Comparison of ENCODE assay signal across 8 cellular contexts in the genomic region with DNA sequence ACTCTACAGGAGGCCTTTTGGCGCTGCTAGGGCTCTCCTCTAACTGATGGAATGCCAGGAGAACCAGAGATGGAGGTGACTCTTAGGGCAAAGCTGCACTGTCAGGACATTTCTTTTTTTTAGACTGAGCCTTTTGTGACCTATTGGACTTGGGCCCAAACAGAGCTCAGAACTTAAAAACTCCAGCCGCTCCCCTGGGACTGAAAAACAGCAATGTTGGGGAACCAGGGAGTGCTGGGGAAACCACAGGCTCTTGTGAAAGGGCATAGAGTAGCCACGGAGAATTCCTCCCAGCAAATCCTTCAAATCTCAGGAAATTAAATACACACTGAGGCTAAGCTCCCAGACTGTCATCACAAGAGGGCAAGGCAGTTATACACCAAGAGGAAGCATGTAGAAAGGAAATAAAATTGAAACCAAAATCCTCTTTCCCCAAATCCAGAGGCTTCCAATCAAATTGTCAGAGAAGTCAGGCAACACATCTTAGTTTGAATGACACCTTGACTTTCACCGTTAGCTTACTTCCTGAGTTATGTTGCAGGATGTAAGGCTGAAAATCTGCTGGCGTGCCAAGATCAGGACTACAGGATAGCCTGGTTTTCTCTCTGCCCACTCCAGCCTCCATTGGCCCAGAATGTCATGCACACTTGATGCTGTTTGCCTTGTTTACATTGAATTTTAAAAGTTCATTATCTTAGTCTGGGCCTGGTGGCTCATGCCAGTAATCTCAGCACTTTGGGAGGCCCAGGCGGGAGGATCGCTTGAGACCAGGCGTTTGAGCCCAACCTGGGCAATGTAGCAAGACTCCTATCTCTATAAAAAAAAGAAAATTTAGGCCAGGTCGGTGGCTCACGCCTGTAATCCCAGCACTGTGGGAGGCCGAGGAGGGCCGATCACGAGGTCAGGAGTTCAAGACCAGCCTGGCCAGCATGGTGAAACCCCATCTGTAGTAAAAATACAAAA. TPM values are rescaled to one million over a fixed set of nuclear protein-coding genes. Genes with fewer than 3 reads are reported as not detected.
DNase-seq lines count a peak whose midpoint lies in the region; ATAC-seq and TF ChIP-seq lines count a peak whose summit lies in the region.

No MANE protein-coding gene starts in this region.

- ATAC-seq in WTC11, result no peak
- ATAC-seq in stimulated activated naive B cell treated with anti-CD40 and anti-IgM and Interleukin-4, amounts not matched to agents 10 μg/mL and 1 μg/mL and 100 μg/mL, for 72 hours (replicated peaks), result no peak
- no peak for ATAC-seq in GM18868 (IDR thresholded peaks at IDR 0.05; ENCODE audit: unreplicated experiment)

- TF ChIP-seq CTCF in WTC11 (IDR thresholded peaks at IDR 0.05), result no peak

- H3K36me3 Mint-ChIP-seq in activated CD4-positive, alpha-beta T cell treated with anti-CD3 and anti-CD28 coated beads, Interleukin-2, amount 10 ng/mL, durations not matched to agents 7 days and 5 days (ENCODE audit: low read depth), result peaks cover 7% of the 10 kb centered on the region
- peaks cover 5% of the 10 kb centered on the region for H3K36me3 Mint-ChIP-seq in WTC11
- H3K36me3 Mint-ChIP-seq in stimulated activated naive B cell treated with anti-CD40 and anti-IgM and Interleukin-4, amounts not matched to agents 10 μg/mL and 1 μg/mL and 100 μg/mL, for 72 hours, result peaks cover 6 to 10% of the 10 kb centered on the region in 2 donors

- H3K9me3 Mint-ChIP-seq in activated CD4-positive, alpha-beta T cell treated with anti-CD3 and anti-CD28 coated beads, Interleukin-2, amount 10 ng/mL, durations not matched to agents 7 days and 5 days, result no peaks in the 10 kb centered on the region
- no peaks in the 10 kb centered on the region for H3K9me3 Mint-ChIP-seq in WTC11
- no peaks in the 10 kb centered on the region for H3K9me3 Mint-ChIP-seq in stimulated activated naive B cell treated with anti-CD40 and anti-IgM and Interleukin-4, amounts not matched to agents 10 μg/mL and 1 μg/mL and 100 μg/mL, for 72 hours

- CTCF ChIA-PET in activated CD4-positive, alpha-beta T cell treated with anti-CD3 and anti-CD28 coated beads, Interleukin-2, amount 10 ng/mL, durations not matched to agents 7 days and 5 days (lab: Charles Lee), result interaction anchor here (1.0 kb wide), 1 partner anchor 49 kb away, joined by 3 read pairs; no protein-coding TSS in a partner anchor
- CTCF ChIA-PET in WTC11 (lab: Charles Lee), result interaction anchor here (0.6 to 1.6 kb wide), 4 partner anchors 50 to 149 kb away, joined by 3 to 7 read pairs (median 6); no protein-coding TSS in a partner anchor

- POLR2A ChIA-PET in activated CD4-positive, alpha-beta T cell treated with anti-CD3 and anti-CD28 coated beads, Interleukin-2, amount 10 ng/mL, durations not matched to agents 7 days and 5 days (lab: Charles Lee), result interaction anchor here (0.6 kb wide), 1 partner anchor 56 kb away, joined by 3 read pairs; no protein-coding TSS in a partner anchor
- POLR2A ChIA-PET in WTC11 (lab: Charles Lee), result no interaction called here

- peak overlapping the region; percentile 41 for H3K27ac Mint-ChIP-seq in activated CD4-positive, alpha-beta T cell treated with anti-CD3 and anti-CD28 coated beads, Interleukin-2, amount 10 ng/mL, durations not matched to agents 7 days and 5 days
- H3K27ac Mint-ChIP-seq in WTC11, result peak overlapping the region; percentile 55
- peak overlapping the region; percentile 42 for H3K27ac Mint-ChIP-seq in stimulated activated naive B cell treated with anti-CD40 and anti-IgM and Interleukin-4, amounts not matched to agents 10 μg/mL and 1 μg/mL and 100 μg/mL, for 72 hours

- intact Hi-C loops in posterior vena cava (cut with DNase I), result loop anchor here in 1 of 2 donors (10.0 kb wide), 1 partner anchor 52 kb away; no protein-coding TSS in a partner anchor

- DNase-seq in activated CD4-positive, alpha-beta T cell treated with anti-CD3 and anti-CD28 coated beads, Interleukin-2, amount 10 ng/mL, durations not matched to agents 7 days and 5 days, result no peak
- no peak for DNase-seq in activated CD4-positive, alpha-beta T cell treated with anti-CD3 and anti-CD28 coated beads for 1 hour
- DNase-seq in WTC11 (ENCODE audit: low spot score) (no peak), fibroblast of the conjunctiva (ENCODE audit: low read depth) (peak; percentile 78), NK-92 (lab: John Stamatoyannopoulos, UW; ENCODE audit: unreplicated experiment) (no peak), posterior vena cava (ENCODE audit: low spot score) (no peak)
- DNase-seq in stimulated activated naive B cell treated with anti-CD40 and anti-IgM and Interleukin-4, amounts not matched to agents 10 μg/mL and 1 μg/mL and 100 μg/mL, for 72 hours, result no peak

- peaks cover 38% of the 10 kb centered on the region for H3K4me1 Mint-ChIP-seq in activated CD4-positive, alpha-beta T cell treated with anti-CD3 and anti-CD28 coated beads, Interleukin-2, amount 10 ng/mL, durations not matched to agents 7 days and 5 days
- H3K4me1 Mint-ChIP-seq in WTC11, result peaks cover 3% of the 10 kb centered on the region
- peaks cover 17 to 33% of the 10 kb centered on the region in 2 donors for H3K4me1 Mint-ChIP-seq in stimulated activated naive B cell treated with anti-CD40 and anti-IgM and Interleukin-4, amounts not matched to agents 10 μg/mL and 1 μg/mL and 100 μg/mL, for 72 hours

- H3K4me3 Mint-ChIP-seq in activated CD4-positive, alpha-beta T cell treated with anti-CD3 and anti-CD28 coated beads, Interleukin-2, amount 10 ng/mL, durations not matched to agents 7 days and 5 days, result peak overlapping the region; percentile 95
- peak overlapping the region; percentile 94 for H3K4me3 Mint-ChIP-seq in WTC11
- H3K4me3 Mint-ChIP-seq in stimulated activated naive B cell treated with anti-CD40 and anti-IgM and Interleukin-4, amounts not matched to agents 10 μg/mL and 1 μg/mL and 100 μg/mL, for 72 hours, result peak overlapping the region; percentile 43 to 59

- no peaks in the 10 kb centered on the region for H3K27me3 Mint-ChIP-seq in activated CD4-positive, alpha-beta T cell treated with anti-CD3 and anti-CD28 coated beads, Interleukin-2, amount 10 ng/mL, durations not matched to agents 7 days and 5 days
- H3K27me3 Mint-ChIP-seq in WTC11 (ENCODE audit: low read depth), result no peaks in the 10 kb centered on the region
- H3K27me3 Mint-ChIP-seq in stimulated activated naive B cell treated with anti-CD40 and anti-IgM and Interleukin-4, amounts not matched to agents 10 μg/mL and 1 μg/mL and 100 μg/mL, for 72 hours, result no peaks in the 10 kb centered on the region

TF ChIP-seq in WTC11, 78 proteins besides CTCF, POLR2A, EP300 and RAD21:
- no peak for TF ChIP-seq RORB (CRISPR knock-in tag; IDR thresholded peaks at IDR 0.05)
- TF ChIP-seq, protein P1, sequence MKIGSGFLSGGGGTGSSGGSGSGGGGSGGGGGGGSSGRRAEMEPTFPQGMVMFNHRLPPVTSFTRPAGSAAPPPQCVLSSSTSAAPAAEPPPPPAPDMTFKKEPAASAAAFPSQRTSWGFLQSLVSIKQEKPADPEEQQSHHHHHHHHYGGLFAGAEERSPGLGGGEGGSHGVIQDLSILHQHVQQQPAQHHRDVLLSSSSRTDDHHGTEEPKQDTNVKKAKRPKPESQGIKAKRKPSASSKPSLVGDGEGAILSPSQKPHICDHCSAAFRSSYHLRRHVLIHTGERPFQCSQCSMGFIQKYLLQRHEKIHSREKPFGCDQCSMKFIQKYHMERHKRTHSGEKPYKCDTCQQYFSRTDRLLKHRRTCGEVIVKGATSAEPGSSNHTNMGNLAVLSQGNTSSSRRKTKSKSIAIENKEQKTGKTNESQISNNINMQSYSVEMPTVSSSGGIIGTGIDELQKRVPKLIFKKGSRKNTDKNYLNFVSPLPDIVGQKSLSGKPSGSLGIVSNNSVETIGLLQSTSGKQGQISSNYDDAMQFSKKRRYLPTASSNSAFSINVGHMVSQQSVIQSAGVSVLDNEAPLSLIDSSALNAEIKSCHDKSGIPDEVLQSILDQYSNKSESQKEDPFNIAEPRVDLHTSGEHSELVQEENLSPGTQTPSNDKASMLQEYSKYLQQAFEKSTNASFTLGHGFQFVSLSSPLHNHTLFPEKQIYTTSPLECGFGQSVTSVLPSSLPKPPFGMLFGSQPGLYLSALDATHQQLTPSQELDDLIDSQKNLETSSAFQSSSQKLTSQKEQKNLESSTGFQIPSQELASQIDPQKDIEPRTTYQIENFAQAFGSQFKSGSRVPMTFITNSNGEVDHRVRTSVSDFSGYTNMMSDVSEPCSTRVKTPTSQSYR (CRISPR knock-in tag; IDR thresholded peaks at IDR 0.05), result no peak

RNA-seq across cellular contexts. Expression of a gene that starts 2.5 kb away (rescaled TPM):
- total RNA-seq in activated CD4-positive, alpha-beta T cell treated with anti-CD3 and anti-CD28 coated beads, Interleukin-2, amount 10 ng/mL, durations not matched to agents 7 days and 5 days, result 10 to 100 TPM; 52.2 to 62.9 TPM
- 74.1 to 80.7 TPM (median 79.4 TPM) in 3 replicates for total RNA-seq in WTC11 (2021)
- total RNA-seq in posterior vena cava, result 10 to 100 TPM; 12.5 to 12.8 TPM

RNA-seq across cellular contexts. Expression of a gene that starts 32.5 kb away (rescaled TPM):
- total RNA-seq in activated CD4-positive, alpha-beta T cell treated with anti-CD3 and anti-CD28 coated beads, Interleukin-2, amount 10 ng/mL, durations not matched to agents 7 days and 5 days, result under 1 TPM; 0.72 to 0.89 TPM
- 48.1 to 49.7 TPM (median 48.4 TPM) in 3 replicates for total RNA-seq in WTC11 (2021)
- total RNA-seq in posterior vena cava, result 10 to 100 TPM; 16.1 to 26.6 TPM

RNA-seq across cellular contexts. Expression of a gene that starts 46.9 kb away (rescaled TPM):
- total RNA-seq in activated CD4-positive, alpha-beta T cell treated with anti-CD3 and anti-CD28 coated beads, Interleukin-2, amount 10 ng/mL, durations not matched to agents 7 days and 5 days, result 1 to 10 TPM; 8.0 to 8.4 TPM
- total RNA-seq in WTC11 (2021), result 0.33 to 0.76 TPM (median 0.41 TPM) in 3 replicates
- 1 to 10 TPM; 8.2 to 8.3 TPM for total RNA-seq in posterior vena cava

Comparison
In these comparisons a context has a peak if more than half of its experiments do, and no peak if none do; other contexts are left out.
1. RNA of a gene that starts 32.5 kb away (total RNA-seq): 48.1 to 49.7 TPM in WTC11 and 16.1 to 26.6 TPM in posterior vena cava; 0.72 to 0.89 TPM in activated CD4-positive, alpha-beta T cell treated with anti-CD3 and anti-CD28 coated beads, Interleukin-2, amount 10 ng/mL, durations not matched to agents 7 days and 5 days; every median in the first group is over 4 times any median in the second.
2. Peak in every context shown above with its lines, with median percentiles within 50 percentile points of each other: H3K27ac Mint-ChIP-seq and H3K4me3 Mint-ChIP-seq.